ENCODE assay signal across 10 cellular contexts in genomic region chr15:77607111-77607893, GRCh38. TPM values are rescaled to one million over a fixed set of nuclear protein-coding genes. Genes with fewer than 3 reads are reported as not detected.
DNase-seq lines count a peak whose midpoint lies in the region; ATAC-seq and TF ChIP-seq lines count a peak whose summit lies in the region.
"Had no signal": no experiment of that assay in that cellular context is flagged by ENCODE, and none has a peak within 500 bp of the region (broad histone marks: within the 10 kb centered on the region; RNA-seq: fewer than 3 reads in every experiment).

No MANE protein-coding gene starts in this region.

- no peaks in the 10 kb centered on the region for H3K36me3 ChIP-seq in brain microvascular endothelial cell (replicated peaks)

- ATAC-seq in effector memory CD8-positive, alpha-beta T cell (replicated peaks), result no peak

- no peak overlapping the region for H3K27ac Mint-ChIP-seq in effector memory CD8-positive, alpha-beta T cell

- no peak overlapping the region for H3K4me3 ChIP-seq in brain microvascular endothelial cell (ENCODE audit: low read depth, low read length)

- in situ Hi-C loops in brain microvascular endothelial cell (cut with HindIII; ENCODE audit: low pct_ligation_motif_present, low sequenced_read_pairs), result no loop called here

- peak; percentile 28 for DNase-seq in A172 (ENCODE audit: low spot score)
- DNase-seq in HK-2 (ENCODE audit: unreplicated experiment), result peak; percentile 16
- DNase-seq in brain microvascular endothelial cell, result peak; percentile 64
- DNase-seq in effector memory CD8-positive, alpha-beta T cell, result no peak
- DNase-seq in NCI-H2029 treated with DMSO at 0.1 percent for 48 hours (lab: John Stamatoyannopoulos, UW), result no peak
- no peak for DNase-seq in NCI-H1092 treated with DMSO at 0.1 percent for 48 hours (lab: John Stamatoyannopoulos, UW)
- DNase-seq in NCI-H510A treated with DMSO at 0.1 percent for 48 hours (lab: John Stamatoyannopoulos, UW), result no peak
- DNase-seq: activated CD4-positive, CD25-positive, alpha-beta regulatory T cell treated with anti-CD3 and anti-CD28 coated beads, Interleukin-2, amount 50 U/mL, for 72 hours had no signal

- no peak overlapping the region for H3K4me3 Mint-ChIP-seq in effector memory CD8-positive, alpha-beta T cell

- H3K27ac ChIP-seq in brain microvascular endothelial cell, result peak overlapping the region; percentile 35
- peak overlapping the region; percentile 72 for H3K27ac ChIP-seq in layer of hippocampus (ENCODE audit: low read depth, low read length)
- H3K27ac ChIP-seq: parathyroid adenoma had no signal

- peaks cover 0 to 11% of the 10 kb centered on the region in 2 donors for H3K4me1 Mint-ChIP-seq in effector memory CD8-positive, alpha-beta T cell (ENCODE audit: low read depth in 2 of 2)

- H3K27me3 ChIP-seq in brain microvascular endothelial cell (replicated peaks), result no peaks in the 10 kb centered on the region
- no peaks in the 10 kb centered on the region for H3K27me3 ChIP-seq in layer of hippocampus (ENCODE audit: control insufficient read depth, insufficient read depth, low read length)

- no peaks in the 10 kb centered on the region for H3K9me3 Mint-ChIP-seq in effector memory CD8-positive, alpha-beta T cell

- H3K36me3 Mint-ChIP-seq in effector memory CD8-positive, alpha-beta T cell (ENCODE audit: insufficient read depth), result peaks cover 8% of the 10 kb centered on the region

- peaks cover 0 to 52% of the 10 kb centered on the region in 2 donors for H3K27me3 Mint-ChIP-seq in effector memory CD8-positive, alpha-beta T cell

- TF ChIP-seq CTCF in brain microvascular endothelial cell (IDR thresholded peaks at IDR 0.05; ENCODE audit: low read depth, low read length, missing control alignments), result no peak

RNA-seq across cellular contexts. Expression of gene LINGO1, which starts 25.4 kb away (rescaled TPM):
- total RNA-seq in A172 (2014; rRNA removed; shearing (Covaris generic)), result 0.60 and 1.1 TPM in 2 replicates

Comparison
In these comparisons a context has a peak if more than half of its experiments do, and no peak if none do; other contexts are left out.
1. DNase-seq: peak in A172 (single experiment), HK-2 (single experiment) and brain microvascular endothelial cell (single experiment); none in effector memory CD8-positive, alpha-beta T cell (0 of 3), NCI-H2029 treated with DMSO at 0.1 percent for 48 hours (single experiment), NCI-H1092 treated with DMSO at 0.1 percent for 48 hours (single experiment) and NCI-H510A treated with DMSO at 0.1 percent for 48 hours (single experiment).